18 cellular contexts compared by ENCODE assay signal in the genomic region with DNA sequence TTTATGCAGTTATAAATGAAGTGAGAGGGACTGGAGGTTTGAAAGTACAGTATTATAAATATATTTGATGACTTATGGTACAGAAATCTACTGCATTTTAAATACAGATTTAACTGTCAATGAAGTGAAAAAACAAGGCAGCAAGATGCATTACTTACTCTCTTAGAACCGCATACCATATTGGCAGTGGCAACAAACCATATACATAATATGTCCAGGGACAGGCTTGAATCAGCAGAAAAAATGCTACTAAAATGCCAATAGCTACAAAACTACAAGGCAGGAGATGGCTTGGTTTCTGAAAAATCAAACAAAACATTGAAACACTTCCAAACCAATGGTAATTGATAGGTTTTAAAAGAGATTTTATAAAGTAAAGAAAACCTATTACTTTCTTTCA.
DNase-seq lines count a peak whose midpoint lies in the region; ATAC-seq, FAIRE-seq and TF ChIP-seq lines count a peak whose summit lies in the region.
"Had no signal": no experiment of that assay in that cellular context is flagged by ENCODE, and none has a peak within 500 bp of the region (broad histone marks: within the 10 kb centered on the region; RNA-seq: fewer than 3 reads in every experiment).

No MANE protein-coding gene starts in this region.

- no peak for ATAC-seq in GM21423 (IDR thresholded peaks at IDR 0.05; ENCODE audit: unreplicated experiment)
- ATAC-seq: A549 had no signal

- no peak for TF ChIP-seq CTCF in AG04449 (IDR thresholded peaks at IDR 0.05; ENCODE audit: insufficient read depth, low read length, missing control alignments)
- no peak for TF ChIP-seq CTCF in astrocyte of the spinal cord (IDR thresholded peaks at IDR 0.05; ENCODE audit: low read depth, low read length)
- no peak for TF ChIP-seq CTCF in Peyer's patch (IDR thresholded peaks at IDR 0.05)

- H3K9ac ChIP-seq in adipocyte (ENCODE audit: low read length), result no peak overlapping the region
- H3K9ac ChIP-seq: BLaER1 had no signal

- no peak for FAIRE-seq in small intestine (lab: Jason Lieb, UNC)
- FAIRE-seq: A549, H1, HTR-8/SVneo had no signal

- POLR2A ChIA-PET in AG04449 (lab: Yijun Ruan, JAX), result no interaction called here

- H3K27ac ChIP-seq in Peyer's patch (no peak overlapping the region), small intestine (ENCODE audit: low read depth in 1 of 2, low read length in 1 of 2) (no peak overlapping the region)
- H3K27ac ChIP-seq: 22Rv1, A549, BLaER1 had no signal

- TF ChIP-seq POLR2A in Peyer's patch (IDR thresholded peaks at IDR 0.05), result no peak

- no peaks in the 10 kb centered on the region for H3K4me1 ChIP-seq in adipocyte (ENCODE audit: control insufficient read depth, insufficient read depth, low read length)
- no peaks in the 10 kb centered on the region for H3K4me1 ChIP-seq in Peyer's patch
- no peaks in the 10 kb centered on the region for H3K4me1 ChIP-seq in small intestine (ENCODE audit: control insufficient read depth in 2 of 2, insufficient read depth in 1 of 2, low read depth in 1 of 2, low read length in 1 of 2)
- H3K4me1 ChIP-seq: A549, BLaER1 had no signal

- CTCF ChIA-PET in AG04449 (lab: Yijun Ruan, JAX), result interaction anchor here (1.0 kb wide), 1 partner anchor 21 kb away, joined by 4 read pairs; no protein-coding TSS in a partner anchor

- H3K36me3 ChIP-seq in adipocyte (ENCODE audit: control insufficient read depth, insufficient read depth, low read length, severe bottlenecking) (peaks cover 3% of the 10 kb centered on the region), Peyer's patch (peaks cover 0 to 5% (median 0%) of the 10 kb centered on the region in 3 donors), small intestine (ENCODE audit: control insufficient read depth in 2 of 2, insufficient read depth in 2 of 2, low read length in 2 of 2) (peaks cover 0 to 1% of the 10 kb centered on the region in 2 donors)

- in situ Hi-C loops in astrocyte of the spinal cord (cut with HindIII; ENCODE audit: low sequenced_read_pairs), result no loop called here

- H3K27me3 ChIP-seq in adipocyte (replicated peaks; ENCODE audit: control insufficient read depth, insufficient read depth, low read length) (no peaks in the 10 kb centered on the region), Peyer's patch (no peaks in the 10 kb centered on the region), small intestine (ENCODE audit: control insufficient read depth in 2 of 2, insufficient read depth in 2 of 2, low read length in 2 of 2) (no peaks in the 10 kb centered on the region)
- H3K27me3 ChIP-seq: BLaER1 had no signal

- 84 to 97% (median 95%) methylated on average over 1 of the region's 1 CpG for WGBS in small intestine, 3 donors

- no peaks in the 10 kb centered on the region for H3K9me3 ChIP-seq in adipocyte (ENCODE audit: control insufficient read depth, low read length)
- no peaks in the 10 kb centered on the region for H3K9me3 ChIP-seq in Peyer's patch
- H3K9me3 ChIP-seq in small intestine (ENCODE audit: control insufficient read depth, low read depth), result no peaks in the 10 kb centered on the region
- H3K9me3 ChIP-seq: A549, BLaER1 had no signal

- DNase-seq in AG04449 (ENCODE audit: low read depth, low spot score) (peak; percentile 23), adipocyte (ENCODE audit: low read depth) (peak; percentile 15), astrocyte of the spinal cord (ENCODE audit: low read depth, low spot score) (peak; percentile 27), fibroblast of peridontal ligament (ENCODE audit: extremely low read depth) (peak; percentile 68), NCI-H510A treated with DMSO at 0.1 percent for 48 hours (lab: John Stamatoyannopoulos, UW) (no peak), Peyer's patch (no peak), small intestine (no peak)
- DNase-seq: CD4-positive, alpha-beta memory T cell; DMS153; DMS79; GDM1; H9 had no signal

- H3K4me3 ChIP-seq in AG04449 (ENCODE audit: low read depth, low read length) (no peak overlapping the region), adipocyte (ENCODE audit: low read length) (no peak overlapping the region), astrocyte of the spinal cord (ENCODE audit: low read depth, low read length) (no peak overlapping the region), Peyer's patch (no peak overlapping the region), small intestine (ENCODE audit: low read depth in 1 of 2, low read length in 2 of 2) (no peak overlapping the region)
- H3K4me3 ChIP-seq: A549, BLaER1 had no signal

Comparison
In these comparisons a context has a peak if more than half of its experiments do, and no peak if none do; other contexts are left out.
1. DNase-seq: peak in AG04449 (single experiment), adipocyte (single experiment), astrocyte of the spinal cord (single experiment) and fibroblast of peridontal ligament (single experiment); none in NCI-H510A treated with DMSO at 0.1 percent for 48 hours (single experiment), Peyer's patch (0 of 3) and small intestine (single experiment).